In the genomic region with DNA sequence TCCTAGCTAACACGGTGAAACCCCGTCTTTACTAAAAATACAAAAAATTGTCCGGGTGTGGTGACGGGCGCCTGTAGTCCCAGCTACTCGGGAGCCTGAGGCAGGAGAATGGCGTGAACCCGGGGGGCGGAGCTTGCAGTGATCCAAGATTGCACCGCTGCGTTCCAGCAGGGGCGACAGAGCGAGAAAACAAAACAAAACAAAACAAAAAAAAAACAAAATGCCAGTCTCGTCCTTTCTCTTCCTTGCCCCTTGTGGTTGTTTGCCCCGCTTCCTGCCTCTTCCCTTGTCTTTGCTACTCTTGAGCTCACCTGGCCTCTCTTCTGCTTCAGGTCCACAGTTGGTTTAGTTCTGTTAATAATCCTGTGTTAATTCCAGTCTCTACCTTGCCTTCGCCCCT, we compare ENCODE assay signal across 38 cellular contexts. TPM values are rescaled to one million over a fixed set of nuclear protein-coding genes. Genes with fewer than 3 reads are reported as not detected.
"Had no signal": no experiment of that assay in that cellular context is flagged by ENCODE, and none has a peak within 500 bp of the region (broad histone marks: within the 10 kb centered on the region; RNA-seq: fewer than 3 reads in every experiment).

No MANE protein-coding gene starts in this region.

- H3K27ac ChIP-seq: adrenal gland, cardiac muscle cell, VCaP had no signal

- H3K4me1 ChIP-seq: adrenal gland had no signal

- H3K4me3 Mint-ChIP-seq: activated CD4-positive, alpha-beta T cell treated with anti-CD3 and anti-CD28 coated beads for 36 hours; activated CD4-positive, alpha-beta T cell treated with anti-CD3 and anti-CD28 coated beads, Interleukin-2, amount 10 ng/mL, durations not matched to agents 7 days and 5 days; activated CD8-positive, alpha-beta T cell treated with anti-CD3 and anti-CD28 coated beads for 36 hours; activated naive CD4-positive, alpha-beta T cell treated with anti-CD3 and anti-CD28 coated beads for 36 hours; activated naive CD8-positive, alpha-beta T cell treated with anti-CD3 and anti-CD28 coated beads for 36 hours; activated T-cell treated with anti-CD3 and anti-CD28 coated beads, Interleukin-2, amount 50 U/mL, for 4 hours; activated T-cell treated with anti-CD3 and anti-CD28 coated beads, Interleukin-2, amount 50 U/mL, for 72 hours; activated T-helper 1 cell treated with anti-CD3 and anti-CD28 coated beads, Interleukin-12 subunit alpha, Interleukin-12 subunit beta, Interleukin-2, Interleukin-4 antibody, amounts not matched to agents 30 ng/mL and 10 ng/mL and 1 ng/mL, durations not matched to agents 14 hours and 24 hours and 36 hours; activated T-helper 17 cell treated with anti-CD3 and anti-CD28 coated beads, Interleukin-2, amount 50 U/mL, for 72 hours; brain; central memory CD8-positive, alpha-beta T cell; T-cell; T-helper 1 cell treated with Interleukin-12 subunit alpha and Interleukin-12 subunit beta and Interleukin-4 antibody, amounts not matched to agents 30 μg/mL and 1 μg/mL, for 36 hours; T-helper 2 cell treated with Interferon-gamma antibody and Interleukin-4, amounts not matched to agents 5 μg/mL and 100 μg/mL, for 36 hours had no signal

- H3K27ac Mint-ChIP-seq: activated CD4-positive, alpha-beta T cell treated with anti-CD3 and anti-CD28 coated beads for 36 hours; activated CD4-positive, alpha-beta T cell treated with anti-CD3 and anti-CD28 coated beads, Interleukin-2, amount 10 ng/mL, durations not matched to agents 7 days and 5 days; activated CD8-positive, alpha-beta T cell treated with anti-CD3 and anti-CD28 coated beads for 36 hours; activated naive CD4-positive, alpha-beta T cell treated with anti-CD3 and anti-CD28 coated beads for 36 hours; activated naive CD4-positive, alpha-beta T cell treated with anti-CD3 and anti-CD28 coated beads, Interleukin-2, amount 50 U/mL, for 72 hours; activated naive CD8-positive, alpha-beta T cell treated with anti-CD3 and anti-CD28 coated beads for 36 hours; activated T-cell treated with anti-CD3 and anti-CD28 coated beads, Interleukin-2, amount 50 U/mL, for 72 hours; activated T-helper 1 cell treated with anti-CD3 and anti-CD28 coated beads, Interleukin-12 subunit alpha, Interleukin-12 subunit beta, Interleukin-2, Interleukin-4 antibody, amounts not matched to agents 30 ng/mL and 10 ng/mL and 1 ng/mL, durations not matched to agents 14 hours and 24 hours and 36 hours; activated T-helper 17 cell treated with anti-CD3 and anti-CD28 coated beads, Interleukin-2, amount 50 U/mL, for 72 hours; brain; T-cell; T-helper 1 cell treated with Interleukin-12 subunit alpha and Interleukin-12 subunit beta and Interleukin-4 antibody, amounts not matched to agents 30 μg/mL and 1 μg/mL, for 36 hours; T-helper 2 cell treated with Interferon-gamma antibody and Interleukin-4, amounts not matched to agents 5 μg/mL and 100 μg/mL, for 36 hours had no signal

- H3K36me3 ChIP-seq: adrenal gland, cardiac muscle cell had no signal

- H3K4me1 Mint-ChIP-seq: activated CD4-positive, alpha-beta T cell treated with anti-CD3 and anti-CD28 coated beads for 36 hours; activated CD4-positive, alpha-beta T cell treated with anti-CD3 and anti-CD28 coated beads, Interleukin-2, amount 10 ng/mL, durations not matched to agents 7 days and 5 days; activated naive CD8-positive, alpha-beta T cell treated with anti-CD3 and anti-CD28 coated beads for 36 hours; activated T-helper 17 cell treated with anti-CD3 and anti-CD28 coated beads, Interleukin-2, amount 50 U/mL, for 72 hours; central memory CD8-positive, alpha-beta T cell; T-cell had no signal

- FAIRE-seq: bronchial epithelial cell, colon, TTC549 had no signal

- ATAC-seq: activated CD4-positive, alpha-beta T cell treated with anti-CD3 and anti-CD28 coated beads for 36 hours; activated CD4-positive, CD25-positive, alpha-beta regulatory T cell treated with anti-CD3 and anti-CD28 coated beads, Interleukin-2, amount 50 U/mL, for 24 hours; activated CD8-positive, alpha-beta T cell treated with anti-CD3 and anti-CD28 coated beads for 36 hours; activated naive CD4-positive, alpha-beta T cell treated with anti-CD3 and anti-CD28 coated beads, Interleukin-2, amount 50 U/mL, for 72 hours; activated T-cell treated with anti-CD3 and anti-CD28 coated beads, Interleukin-2, amount 50 U/mL, for 4 hours; activated T-cell treated with anti-CD3 and anti-CD28 coated beads, Interleukin-2, amount 50 U/mL, for 72 hours; activated T-helper 17 cell treated with anti-CD3 and anti-CD28 coated beads, Interleukin-2, amount 50 U/mL, for 72 hours; T-cell had no signal

- H3K36me3 Mint-ChIP-seq: activated naive CD4-positive, alpha-beta T cell treated with anti-CD3 and anti-CD28 coated beads, Interleukin-2, amount 50 U/mL, for 72 hours; activated naive CD8-positive, alpha-beta T cell treated with anti-CD3 and anti-CD28 coated beads for 36 hours; brain; T-cell had no signal

- H3K4me3 ChIP-seq: adrenal gland, cardiac muscle cell had no signal

- H3K9me3 ChIP-seq: adrenal gland had no signal

- H3K9me3 Mint-ChIP-seq: activated CD4-positive, alpha-beta T cell treated with anti-CD3 and anti-CD28 coated beads, Interleukin-2, amount 10 ng/mL, durations not matched to agents 7 days and 5 days; activated CD8-positive, alpha-beta T cell treated with anti-CD3 and anti-CD28 coated beads for 36 hours; activated naive CD4-positive, alpha-beta T cell treated with anti-CD3 and anti-CD28 coated beads for 36 hours; activated naive CD4-positive, alpha-beta T cell treated with anti-CD3 and anti-CD28 coated beads, Interleukin-2, amount 50 U/mL, for 72 hours; activated naive CD8-positive, alpha-beta T cell treated with anti-CD3 and anti-CD28 coated beads for 36 hours; activated T-cell treated with anti-CD3 and anti-CD28 coated beads, Interleukin-2, amount 50 U/mL, for 4 hours; activated T-cell treated with anti-CD3 and anti-CD28 coated beads, Interleukin-2, amount 50 U/mL, for 72 hours; activated T-helper 1 cell treated with anti-CD3 and anti-CD28 coated beads, Interleukin-12 subunit alpha, Interleukin-12 subunit beta, Interleukin-2, Interleukin-4 antibody, amounts not matched to agents 30 ng/mL and 10 ng/mL and 1 ng/mL, durations not matched to agents 14 hours and 24 hours and 36 hours; activated T-helper 17 cell treated with anti-CD3 and anti-CD28 coated beads, Interleukin-2, amount 50 U/mL, for 72 hours; central memory CD8-positive, alpha-beta T cell; T-cell; T-helper 1 cell treated with Interleukin-12 subunit alpha and Interleukin-12 subunit beta and Interleukin-4 antibody, amounts not matched to agents 30 μg/mL and 1 μg/mL, for 36 hours; T-helper 2 cell treated with Interferon-gamma antibody and Interleukin-4, amounts not matched to agents 5 μg/mL and 100 μg/mL, for 36 hours had no signal

- H3K27me3 ChIP-seq: adrenal gland, cardiac muscle cell had no signal

- DNase-seq: activated CD4-positive, alpha-beta T cell treated with anti-CD3 and anti-CD28 coated beads for 1 hour; activated CD4-positive, alpha-beta T cell treated with anti-CD3 and anti-CD28 coated beads for 36 hours; activated CD4-positive, alpha-beta T cell treated with anti-CD3 and anti-CD28 coated beads for 48 hours; activated CD4-positive, alpha-beta T cell treated with anti-CD3 and anti-CD28 coated beads, Interleukin-2, amount 10 ng/mL, durations not matched to agents 7 days and 5 days; activated CD4-positive, alpha-beta T cell treated with anti-CD3 and anti-CD28 coated beads, Interleukin-2, amount 50 U/mL, for 48 hours; activated CD4-positive, CD25-positive, alpha-beta regulatory T cell; activated CD8-positive, alpha-beta memory T cell treated with anti-CD3 and anti-CD28 coated beads, Interleukin-2, amount 50 U/mL, for 4 hours; activated CD8-positive, alpha-beta T cell treated with anti-CD3 and anti-CD28 coated beads for 36 hours; activated effector memory CD4-positive, alpha-beta T cell treated with anti-CD3 and anti-CD28 coated beads, Interleukin-2, amount 50 U/mL, for 16 hours; activated gamma-delta T cell treated with Interleukin-2 at 50 U/mL for 16 hours; activated naive CD4-positive, alpha-beta T cell; activated naive CD4-positive, alpha-beta T cell treated with anti-CD3 and anti-CD28 coated beads for 36 hours; activated naive CD4-positive, alpha-beta T cell treated with anti-CD3 and anti-CD28 coated beads, Interleukin-2, amount 50 U/mL, for 16 hours; activated naive CD8-positive, alpha-beta T cell treated with anti-CD3 and anti-CD28 coated beads for 36 hours; activated T-cell treated with anti-CD3 and anti-CD28 coated beads for 4 hours; activated T-cell treated with anti-CD3 and anti-CD28 coated beads, Interleukin-2, amount 50 U/mL, for 1 hour; activated T-cell treated with anti-CD3 and anti-CD28 coated beads, Interleukin-2, amount 50 U/mL, for 4 hours; activated T-cell treated with anti-CD3 and anti-CD28 coated beads, Interleukin-2, amount 50 U/mL, for 72 hours; adrenal gland; amniotic stem cell; caudate nucleus; T-cell; T-helper 2 cell; T-helper 9 cell had no signal

RNA-seq across cellular contexts. Expression of gene PRDM6, which starts 22.5 kb away (rescaled TPM):
- total RNA-seq: activated CD4-positive, alpha-beta T cell treated with anti-CD3 and anti-CD28 coated beads for 36 hours; activated CD4-positive, alpha-beta T cell treated with anti-CD3 and anti-CD28 coated beads, Interleukin-2, amount 10 ng/mL, durations not matched to agents 7 days and 5 days; activated CD8-positive, alpha-beta memory T cell treated with anti-CD3 and anti-CD28 coated beads for 36 hours; activated CD8-positive, alpha-beta T cell treated with anti-CD3 and anti-CD28 coated beads for 36 hours; activated naive CD4-positive, alpha-beta T cell treated with anti-CD3 and anti-CD28 coated beads for 36 hours; activated naive CD4-positive, alpha-beta T cell treated with anti-CD3 and anti-CD28 coated beads, Interleukin-2, amount 50 U/mL, for 72 hours; activated naive CD8-positive, alpha-beta T cell treated with anti-CD3 and anti-CD28 coated beads for 36 hours; activated T-cell treated with anti-CD3 and anti-CD28 coated beads, Interleukin-2, amount 50 U/mL, for 4 hours; activated T-helper 1 cell treated with anti-CD3 and anti-CD28 coated beads, Interleukin-12 subunit alpha, Interleukin-12 subunit beta, Interleukin-2, Interleukin-4 antibody, amounts not matched to agents 30 ng/mL and 10 ng/mL and 1 ng/mL, durations not matched to agents 14 hours and 24 hours and 36 hours; bronchial epithelial cell had no signal
